Comparison of ENCODE assay signal across 8 cellular contexts in the genomic region with DNA sequence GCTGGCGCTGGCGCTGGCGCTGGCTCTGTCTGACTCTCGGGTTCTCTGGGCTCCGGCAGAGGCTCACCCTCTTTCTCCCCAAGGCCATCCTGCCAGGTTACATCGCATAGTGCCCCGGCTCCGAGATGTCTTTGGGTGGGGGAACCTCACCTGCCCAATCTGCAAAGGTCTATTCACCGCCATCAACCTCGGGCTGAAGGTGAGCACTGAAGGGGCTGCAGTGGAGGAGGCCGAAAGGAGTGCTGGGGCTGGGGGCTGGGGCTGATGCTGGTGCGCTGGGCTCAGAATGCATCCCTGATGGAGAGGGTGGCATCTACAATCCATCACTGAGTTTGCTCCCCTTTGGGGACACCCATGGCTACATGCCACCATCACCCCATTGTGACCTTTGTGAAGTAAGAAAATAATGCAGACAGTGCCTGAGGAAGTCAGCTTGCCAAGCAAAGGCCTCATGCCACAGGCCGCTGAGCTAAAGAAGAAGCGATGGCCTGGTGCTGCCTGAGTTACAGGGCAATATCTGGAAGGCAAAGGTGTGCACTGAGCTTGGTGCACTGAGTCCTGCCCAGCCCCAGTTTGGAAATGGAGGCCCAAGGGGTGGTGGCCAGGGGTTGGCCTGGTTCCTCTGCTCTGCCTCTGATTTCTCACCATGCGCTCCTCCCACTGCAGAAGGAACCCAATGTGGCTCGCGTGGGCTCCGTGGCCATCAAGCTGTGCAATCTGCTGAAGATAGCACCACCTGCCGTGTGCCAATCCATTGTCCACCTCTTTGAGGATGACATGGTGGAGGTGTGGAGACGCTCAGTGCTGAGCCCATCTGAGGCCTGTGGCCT. TPM values are rescaled to one million over a fixed set of nuclear protein-coding genes. Genes with fewer than 3 reads are reported as not detected.
DNase-seq lines count a peak whose midpoint lies in the region; ATAC-seq and TF ChIP-seq lines count a peak whose summit lies in the region.

No MANE protein-coding gene starts in this region.

- 39% methylated on average over 18 of the region's 20 CpGs for WGBS in mammary epithelial cell (ENCODE audit: low coverage, missing lambda C conversion rate)

- H3K4me3 ChIP-seq in A673 (ENCODE audit: low read depth, low read length, poor library complexity, severe bottlenecking) (peak overlapping the region; percentile 92), mammary epithelial cell (replicated peaks in 1 of 3; ENCODE audit: insufficient read depth in 1 of 3, low read depth in 2 of 3, low read length in 3 of 3) (peak overlapping the region; percentile 65 to 93 (median 67)), mucosa of rectum (ENCODE audit: low read length in 2 of 2) (peak overlapping the region; percentile 79 to 90)

- TF ChIP-seq CTCF in A673 (conservative IDR thresholded peaks at IDR 0.05; ENCODE audit: low read depth, low read length) (no peak), mammary epithelial cell (conservative IDR thresholded peaks at IDR 0.05 in 1 of 2, IDR thresholded peaks at IDR 0.05 in 1 of 2; ENCODE audit: extremely low read depth in 1 of 2, insufficient read depth in 1 of 2, low read depth in 1 of 2, low read length in 2 of 2) (no peak)

- no peaks in the 10 kb centered on the region for H3K9me3 ChIP-seq in A673 (ENCODE audit: low read depth, low read length, poor library complexity, severe bottlenecking)
- no peaks in the 10 kb centered on the region for H3K9me3 ChIP-seq in mammary epithelial cell (replicated peaks; ENCODE audit: insufficient read depth, low read length)
- H3K9me3 ChIP-seq in mucosa of rectum (ENCODE audit: control insufficient read depth in 2 of 2, low read length in 2 of 2): no peaks in the 10 kb centered on the region

- BruUV-seq in A673 (replicated peaks; lab: Mats Ljungman, UMichigan): TSS peak; percentile 46
- TSS peak; percentile 53 for BruUV-seq in mammary epithelial cell (replicated peaks; lab: Mats Ljungman, UMichigan)

- CTCF ChIA-PET in A673 (lab: Charles Lee) (interaction anchor here (0.6 to 1.7 kb wide), 3 partner anchors 12 to 140 kb away, joined by 3 to 7 read pairs (median 5); no protein-coding TSS in a partner anchor), mammary epithelial cell (lab: Charles Lee; ENCODE audit: low non-redundant PET) (no interaction called here)

- peak overlapping the region; percentile 53 for H3K9ac ChIP-seq in mammary epithelial cell (ENCODE audit: insufficient read depth, low read length)
- H3K9ac ChIP-seq in mucosa of rectum (ENCODE audit: low read depth in 1 of 2, low read length in 2 of 2): peak overlapping the region; percentile 81 to 89

- H3K36me3 ChIP-seq in A673 (ENCODE audit: insufficient read depth, low read length, poor library complexity, severe bottlenecking) (peaks cover 21% of the 10 kb centered on the region), mammary epithelial cell (ENCODE audit: insufficient read depth, low read length) (no peaks in the 10 kb centered on the region), mucosa of rectum (ENCODE audit: control insufficient read depth in 2 of 2, insufficient read depth in 2 of 2, low read length in 2 of 2) (peaks cover 2% of the 10 kb centered on the region in 2 donors)

- peak overlapping the region; percentile 90 for H2AFZ ChIP-seq in mammary epithelial cell (ENCODE audit: low read depth, low read length)

- no peaks in the 10 kb centered on the region for H4K20me1 ChIP-seq in mammary epithelial cell (ENCODE audit: insufficient read depth, low read length)

- in situ Hi-C loops in mammary epithelial cell (cut with MboI; ENCODE audit: low sequenced_read_pairs in 2 of 2): no loop called here

- POLR2A ChIA-PET in A673 (lab: Charles Lee; ENCODE audit: low non-redundant PET): interaction anchor here (0.6 to 1.0 kb wide), 4 partner anchors 14 to 1508 kb away, joined by 3 to 12 read pairs (median 3); a partner anchor contains a TSS

- no peak for DNase-seq in A673 (ENCODE audit: low spot score)
- no peak for DNase-seq in mammary epithelial cell
- DNase-seq in ureter (ENCODE audit: low spot score): no peak
- no peak for DNase-seq in COLO668 (lab: John Stamatoyannopoulos, UW; ENCODE audit: unreplicated experiment)
- DNase-seq in mesenteric fat pad (ENCODE audit: low spot score): no peak
- no peak for DNase-seq in COLO829 (ENCODE audit: low spot score)

- H3K4me2 ChIP-seq in mammary epithelial cell (ENCODE audit: insufficient read depth, low read depth, low read length): peak overlapping the region; percentile 92

- H3K27me3 ChIP-seq in A673 (replicated peaks; ENCODE audit: insufficient read depth, low read depth, low read length, poor library complexity) (no peaks in the 10 kb centered on the region), mammary epithelial cell (ENCODE audit: insufficient read depth, low read length) (no peaks in the 10 kb centered on the region), mucosa of rectum (ENCODE audit: control insufficient read depth in 2 of 2, insufficient read depth in 2 of 2, low read length in 2 of 2) (no peaks in the 10 kb centered on the region)

- dilution Hi-C loops in mammary epithelial cell (cut with HindIII; ENCODE audit: low sequenced_read_pairs): no loop called here

- H3K79me2 ChIP-seq in mammary epithelial cell (ENCODE audit: insufficient read depth, low read length): no peaks in the 10 kb centered on the region

- H3K4me1 ChIP-seq in A673 (ENCODE audit: insufficient read depth, low read length, poor library complexity, severe bottlenecking) (peaks cover 37% of the 10 kb centered on the region), mammary epithelial cell (ENCODE audit: insufficient read depth, low read length) (peaks cover 21% of the 10 kb centered on the region), mucosa of rectum (ENCODE audit: control insufficient read depth in 2 of 2, insufficient read depth in 2 of 2, low read length in 2 of 2) (peaks cover 21 to 31% of the 10 kb centered on the region in 2 donors)

- peak; percentile 5 for ATAC-seq in HG03460 (IDR thresholded peaks at IDR 0.05; ENCODE audit: unreplicated experiment)

- intact Hi-C loops in A673 (cut with micrococcal nuclease; ENCODE audit: unreplicated experiment) (no loop called here), mammary epithelial cell (cut with micrococcal nuclease) (loop anchor here (2.0 kb wide), 1 partner anchor 28 kb away; a partner anchor contains a TSS)

- peak overlapping the region; percentile 93 for H3K27ac ChIP-seq in A673 (ENCODE audit: low read depth, low read length, poor library complexity, severe bottlenecking)
- H3K27ac ChIP-seq in mammary epithelial cell (ENCODE audit: insufficient read depth, low read depth, low read length): peak overlapping the region; percentile 46
- peak overlapping the region; percentile 93 to 97 for H3K27ac ChIP-seq in mucosa of rectum (ENCODE audit: low read depth in 2 of 2, low read length in 2 of 2)

RNA-seq across cellular contexts. Expression of a gene that starts 0.7 kb away (rescaled TPM):
- total RNA-seq in A673 (2021) (126 and 176 TPM in 2 replicates), mammary epithelial cell (10 to 100 TPM; 17.0 to 24.1 TPM), ureter (32.9 TPM), mesenteric fat pad (34.4 TPM)
- polyA plus RNA-seq in mammary epithelial cell: 15.5 TPM
- 12.0 TPM for polyA minus RNA-seq in mammary epithelial cell

RNA-seq across cellular contexts. Expression of a gene that starts 28.0 kb away (rescaled TPM):
- total RNA-seq in A673 (2021) (81.1 and 83.8 TPM in 2 replicates), mammary epithelial cell (10 to 100 TPM; 16.9 to 22.5 TPM), ureter (24.9 TPM), mesenteric fat pad (31.3 TPM)
- polyA plus RNA-seq in mammary epithelial cell: 7.0 TPM
- polyA minus RNA-seq in mammary epithelial cell: 3.7 TPM

RNA-seq across cellular contexts. Expression of a gene that starts 49.9 kb away (rescaled TPM):
- total RNA-seq in A673 (2021) (4.4 and 4.5 TPM in 2 replicates), mammary epithelial cell (1 to 10 TPM in 1 of 2 donors, under 1 TPM in 1; 0.83 to 2.0 TPM), ureter (1.2 TPM), mesenteric fat pad (1.1 TPM)
- 0.53 TPM for polyA plus RNA-seq in mammary epithelial cell
- not detected for polyA minus RNA-seq in mammary epithelial cell
